33 cellular contexts compared by ENCODE assay signal in the genomic region with DNA sequence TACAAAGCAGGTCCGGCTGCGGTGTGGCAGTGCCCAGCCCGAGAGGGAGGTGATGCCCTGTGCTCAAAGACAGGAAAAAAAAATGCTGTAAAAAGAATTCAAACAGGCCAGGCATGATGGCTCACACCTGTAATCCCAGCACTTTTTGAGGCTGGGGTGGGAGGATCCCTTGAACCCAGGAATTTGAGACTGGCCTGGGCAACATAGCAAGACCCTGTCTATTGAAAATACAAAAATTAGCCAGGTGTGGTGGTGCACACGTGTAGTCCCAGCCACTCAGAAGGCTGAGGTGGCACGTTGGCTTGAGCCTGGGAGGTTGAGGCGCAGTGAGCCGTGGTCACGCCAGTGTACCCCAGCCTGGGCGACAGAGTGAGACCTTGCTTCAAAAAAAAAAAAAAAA. TPM values are rescaled to one million over a fixed set of nuclear protein-coding genes. Genes with fewer than 3 reads are reported as not detected.
DNase-seq lines count a peak whose midpoint lies in the region; ATAC-seq, FAIRE-seq and TF ChIP-seq lines count a peak whose summit lies in the region.
"Had no signal": no experiment of that assay in that cellular context is flagged by ENCODE, and none has a peak within 500 bp of the region (broad histone marks: within the 10 kb centered on the region; RNA-seq: fewer than 3 reads in every experiment).

No MANE protein-coding gene starts in this region.

- H3K4me2 ChIP-seq in K562 (ENCODE audit: insufficient read depth, low read length) = no peak overlapping the region
- H3K4me2 ChIP-seq: A549; BLaER1; BLaER1 treated with 17β-estradiol and CSF1 and Interleukin-3, amounts not matched to agents 10 nM and 100 nM had no signal

- no peak overlapping the region for H2AFZ ChIP-seq in K562 (ENCODE audit: low read depth, low read length)

- H3K79me2 ChIP-seq in K562 (ENCODE audit: control insufficient read depth, insufficient read depth, low read length) = no peaks in the 10 kb centered on the region

- POLR2A ChIA-PET in WTC11 (lab: Charles Lee) = no interaction called here
- POLR2A ChIA-PET in K562 (lab: Yijun Ruan, JAX) = interaction anchor here (1.0 kb wide), 1 partner anchor 10 kb away, joined by 3 read pairs; no protein-coding TSS in a partner anchor

- WGBS in K562 (ENCODE audit: insufficient coverage, low coverage, missing lambda C conversion rate) = 64% methylated on average over 9 of the region's 9 CpGs

- CTCF ChIA-PET in WTC11 (lab: Charles Lee) (interaction anchor here (0.5 kb wide), 1 partner anchor 30 kb away, joined by 3 read pairs; no protein-coding TSS in a partner anchor), K562 (lab: Yijun Ruan, JAX; ENCODE audit: low intra/inter-chr PET ratio) (no interaction called here)

- H3K9me3 Mint-ChIP-seq in WTC11 = peaks cover 6% of the 10 kb centered on the region

- H3K9me1 ChIP-seq in K562 (ENCODE audit: control insufficient read depth, insufficient read depth, low read length) = no peaks in the 10 kb centered on the region

- H3K27me3 ChIP-seq in K562 (ENCODE audit: control insufficient read depth in 2 of 2, insufficient read depth in 2 of 2, low read length in 2 of 2) = no peaks in the 10 kb centered on the region; a peak in 1 of 5 replicates
- H3K27me3 ChIP-seq: BE2C; BLaER1; BLaER1 treated with 17β-estradiol and CSF1 and Interleukin-3, amounts not matched to agents 10 nM and 100 nM had no signal

- no peaks in the 10 kb centered on the region for H3K9me3 ChIP-seq in K562 (replicated peaks; ENCODE audit: control insufficient read depth, insufficient read depth, low read depth, low read length)
- H3K9me3 ChIP-seq: BE2C had no signal

- H3K4me3 ChIP-seq in K562 = no peak overlapping the region
- H3K4me3 ChIP-seq: A549; BLaER1; BLaER1 treated with 17β-estradiol and CSF1 and Interleukin-3, amounts not matched to agents 10 nM and 100 nM had no signal

- no peaks in the 10 kb centered on the region for H3K36me3 Mint-ChIP-seq in WTC11
- H3K36me3 Mint-ChIP-seq: CD14-positive monocyte; CD4-positive, alpha-beta memory T cell; CD4-positive, CD25-positive, alpha-beta regulatory T cell; CD8-positive, alpha-beta memory T cell; CD8-positive, alpha-beta T cell had no signal

- no peak for FAIRE-seq in K562 (lab: Jason Lieb, UNC)
- FAIRE-seq: A204.1, A549, D721Med had no signal

- H3K36me3 ChIP-seq in K562 (ENCODE audit: control insufficient read depth, insufficient read depth, low read length) = no peaks in the 10 kb centered on the region
- H3K36me3 ChIP-seq: BE2C; BLaER1; BLaER1 treated with 17β-estradiol and CSF1 and Interleukin-3, amounts not matched to agents 10 nM and 100 nM had no signal

- no peak for TF ChIP-seq EP300 in K562 (IDR thresholded peaks at IDR 0.05; ENCODE audit: low read length)

- H3K27ac ChIP-seq in K562 (ENCODE audit: extremely low read depth, low read depth, low read length) = no peak overlapping the region
- H3K27ac ChIP-seq: 22Rv1; A549; BLaER1; BLaER1 treated with 17β-estradiol and CSF1 and Interleukin-3, amounts not matched to agents 10 nM and 100 nM; C4-2B had no signal

- ATAC-seq in WTC11 = no peak
- no peak for ATAC-seq in K562
- ATAC-seq: A549; CD8-positive, alpha-beta T cell had no signal

- TF ChIP-seq RAD21 in K562 (CRISPR knock-in tag; conservative IDR thresholded peaks at IDR 0.05 in 1 of 2, IDR thresholded peaks at IDR 0.05 in 1 of 2) = no peak

- in situ Hi-C loops in K562 (cut with MboI) = no loop called here

- no peak overlapping the region for H3K9ac ChIP-seq in K562 (ENCODE audit: insufficient read depth in 1 of 2, low read depth in 2 of 2, low read length in 2 of 2)
- H3K9ac ChIP-seq: BLaER1; BLaER1 treated with 17β-estradiol and CSF1 and Interleukin-3, amounts not matched to agents 10 nM and 100 nM had no signal

- TF ChIP-seq CTCF in WTC11 (IDR thresholded peaks at IDR 0.05) (no peak), K562 (IDR thresholded peaks at IDR 0.05 in 2 of 3, conservative IDR thresholded peaks at IDR 0.05 in 1 of 3; ENCODE audit: insufficient read depth in 2 of 3, low read depth in 1 of 3, low read length in 3 of 3) (no peak)

- no TSS peak for BruUV-seq in K562 (replicated peaks; lab: Mats Ljungman, UMichigan)

- H3K27ac Mint-ChIP-seq in WTC11 = no peak overlapping the region
- H3K27ac Mint-ChIP-seq: B cell; CD4-positive, alpha-beta memory T cell; CD4-positive, alpha-beta T cell; CD4-positive, CD25-positive, alpha-beta regulatory T cell; CD8-positive, alpha-beta memory T cell; CD8-positive, alpha-beta T cell had no signal

- H4K20me1 ChIP-seq in K562 (replicated peaks; ENCODE audit: control insufficient read depth, insufficient read depth, low read length) = no peaks in the 10 kb centered on the region
- H4K20me1 ChIP-seq: BLaER1; BLaER1 treated with 17β-estradiol and CSF1 and Interleukin-3, amounts not matched to agents 10 nM and 100 nM had no signal

- no peak for DNase-seq in WTC11 (ENCODE audit: low spot score)
- no peak for DNase-seq in K562 (ENCODE audit: extremely low read depth in 1 of 4, low spot score in 3 of 4)
- no peak for DNase-seq in activated naive CD4-positive, alpha-beta T cell (lab: John Stamatoyannopoulos, UW)
- DNase-seq in NCI-H2196 treated with DMSO at 0.1 percent for 48 hours (lab: John Stamatoyannopoulos, UW; ENCODE audit: unreplicated experiment) = no peak
- DNase-seq: 8988T; ACHN; AML-193; BE2C; C1 segment of cervical spinal cord; Caco-2; Calu3; CD4-positive, alpha-beta memory T cell; CD4-positive, alpha-beta T cell; CD4-positive, CD25-positive, alpha-beta regulatory T cell; CD8-positive, alpha-beta memory T cell; CD8-positive, alpha-beta T cell; COR-L47; DMS 273 treated with DMSO at 0.1 percent for 48 hours; DMS153; DMS53; DMS79; DMS79 treated with DMSO at 0.1 percent for 48 hours; DND-41; EL had no signal

- H3K27me3 Mint-ChIP-seq in WTC11 (ENCODE audit: low read depth) = peaks cover 6% of the 10 kb centered on the region
- H3K27me3 Mint-ChIP-seq: CD4-positive, alpha-beta T cell had no signal

- H3K4me1 Mint-ChIP-seq in WTC11 = no peaks in the 10 kb centered on the region
- H3K4me1 Mint-ChIP-seq: B cell; CD14-positive monocyte; CD4-positive, alpha-beta memory T cell; CD4-positive, CD25-positive, alpha-beta regulatory T cell; CD8-positive, alpha-beta memory T cell had no signal

- peaks cover 0 to 7% of the 10 kb centered on the region in 2 experiments; a peak in 2 of 5 replicates for H3K4me1 ChIP-seq in K562 (replicated peaks in 1 of 2; ENCODE audit: control insufficient read depth in 2 of 2, insufficient read depth in 2 of 2, low read length in 2 of 2)
- H3K4me1 ChIP-seq: A549; BE2C; BLaER1; BLaER1 treated with 17β-estradiol and CSF1 and Interleukin-3, amounts not matched to agents 10 nM and 100 nM; Caco-2 had no signal

- H3K4me3 Mint-ChIP-seq in WTC11 = no peak overlapping the region
- H3K4me3 Mint-ChIP-seq: B cell; CD14-positive monocyte; CD4-positive, alpha-beta memory T cell; CD4-positive, alpha-beta T cell; CD4-positive, CD25-positive, alpha-beta regulatory T cell; CD8-positive, alpha-beta memory T cell; CD8-positive, alpha-beta T cell had no signal

- intact Hi-C loops in K562 (cut with micrococcal nuclease) = no loop called here

- no peak for TF ChIP-seq POLR2A in K562 (conservative IDR thresholded peaks at IDR 0.05)

TF ChIP-seq in WTC11, 78 proteins besides CTCF, POLR2A, EP300 and RAD21 (continues in another document):
- TF ChIP-seq JAZF1 (CRISPR knock-in tag; IDR thresholded peaks at IDR 0.05) (no peak), CREM (CRISPR knock-in tag; IDR thresholded peaks at IDR 0.05) (no peak), ZNF121 (CRISPR knock-in tag; IDR thresholded peaks at IDR 0.05) (peak; percentile 47; the same call in 1 of the 2 replicates), FOXK1 (CRISPR knock-in tag; IDR thresholded peaks at IDR 0.05) (no peak)

TF ChIP-seq in K562, 482 proteins besides CTCF, POLR2A, EP300 and RAD21:
- TF ChIP-seq PRPF4 (IDR thresholded peaks at IDR 0.05; ENCODE audit: insufficient read depth, low read depth, low read length, poor library complexity, severe bottlenecking) = no peak
- peak; percentile 91 for TF ChIP-seq ZNF121 (CRISPR knock-in tag; conservative IDR thresholded peaks at IDR 0.05)

RNA-seq across cellular contexts. Expression of a gene that starts 26.4 kb away (rescaled TPM):
- total RNA-seq in WTC11 (2021) (0.07 to 0.11 TPM (median 0.09 TPM) in 3 replicates), K562 (2014; rRNA removed) (0.05 and 0.08 TPM in 2 replicates), K562 (2014; rRNA removed; fragmentation: Illumina TruSeq; extraction: Trizol) (0.03 and 0.04 TPM in 2 replicates), K562 (2015; rRNA removed; fragmentation: Illumina TruSeq; extraction: Trizol) (0.04 TPM in 2 replicates), K562 (2021) (0.04 and 0.07 TPM in 2 replicates)
- total RNA-seq in K562 (2011; cell fraction: chromatin; rRNA removed; ENCODE audit: low replicate concordance) = 0.16 and 0.46 TPM in 2 replicates
- under 0.01 and 0.13 TPM in 2 replicates for total RNA-seq in K562 (2011; cell fraction: nucleolus; rRNA removed)
- total RNA-seq in K562 (2011; cell fraction: nucleoplasm; rRNA removed) = 0.07 TPM in 1 of 2 replicates, not detected in the other
- polyA plus RNA-seq in K562 (2011; rRNA removed) (0.01 and 0.06 TPM in 2 replicates), K562 (2014; fragmentation: Illumina TruSeq; extraction: Trizol) (0.01 TPM in 2 replicates), K562 (2014; fragmentation: Nextera tagmentation; extraction: Ambion mirVana) (under 1 TPM in 1 of 2 experiments, not detected in 1; 0.01 TPM), K562 (2014; rRNA removed) (0.01 TPM in 1 of 2 replicates, not detected in the other)
- polyA plus RNA-seq in K562 (2011; cell fraction: cytosol; rRNA removed) = under 0.01 TPM in 1 of 2 replicates, not detected in the other
- polyA plus RNA-seq in K562 (2011; cell fraction: nucleus; rRNA removed) = 0.15 and 0.26 TPM in 2 replicates
- polyA plus RNA-seq in K562 (2012) = 0.07 and 0.54 TPM in 2 replicates
- polyA minus RNA-seq in K562 (2011; rRNA and poly(A)+ RNA removed) = 0.07 and 0.18 TPM in 2 replicates
- not detected in 2 replicates for polyA minus RNA-seq in K562 (2011; cell fraction: cytosol; rRNA and poly(A)+ RNA removed)
- polyA minus RNA-seq in K562 (2011; cell fraction: nucleus; rRNA and poly(A)+ RNA removed) = 0.11 and 0.13 TPM in 2 replicates
- polyA plus RNA-seq: CD14-positive monocyte; CD8-positive, alpha-beta memory T cell had no signal
